ENCODE assay signal across 14 cellular contexts in genomic region chr1:178537445-178538090, GRCh38.
A peak's percentile ranks its signal among the peaks of the same experiment; 100 is the strongest.
DNase-seq lines count a peak whose midpoint lies in the region; ATAC-seq, FAIRE-seq and TF ChIP-seq lines count a peak whose summit lies in the region.
"Had no signal": no experiment of that assay in that cellular context is flagged by ENCODE, and none has a peak within 500 bp of the region (broad histone marks: within the 10 kb centered on the region; RNA-seq: fewer than 3 reads in every experiment).

No MANE protein-coding gene starts in this region.

- H3K27ac ChIP-seq in coronary artery: peak overlapping the region in 1 of 2 donors; percentile 64
- H3K27ac ChIP-seq in mucosa of rectum (ENCODE audit: low read depth in 2 of 2, low read length in 2 of 2): peak overlapping the region; percentile 79 to 89
- peak overlapping the region; percentile 23 for H3K27ac ChIP-seq in subcutaneous abdominal adipose tissue (ENCODE audit: low read depth, low read length)
- H3K27ac ChIP-seq in effector memory CD4-positive, alpha-beta T cell (ENCODE audit: insufficient read depth, low read length, poor library complexity, severe bottlenecking): no peak overlapping the region

- no peaks in the 10 kb centered on the region for H3K27me3 ChIP-seq in mucosa of rectum (ENCODE audit: control insufficient read depth in 2 of 2, insufficient read depth in 2 of 2, low read length in 2 of 2)
- peaks cover 0 to 12% (median 0%) of the 10 kb centered on the region in 5 donors for H3K27me3 ChIP-seq in subcutaneous abdominal adipose tissue (ENCODE audit: control insufficient read depth in 5 of 5, insufficient read depth in 4 of 5, low read length in 5 of 5)
- no peaks in the 10 kb centered on the region for H3K27me3 ChIP-seq in effector memory CD4-positive, alpha-beta T cell (replicated peaks; ENCODE audit: control insufficient read depth, insufficient read depth, low read length, poor library complexity, severe bottlenecking)

- no peak for TF ChIP-seq CTCF in coronary artery (IDR thresholded peaks at IDR 0.05)

- FAIRE-seq in urothelium cell line (lab: Jason Lieb, UNC): no peak

- H3K4me1 ChIP-seq in mucosa of rectum (ENCODE audit: control insufficient read depth in 2 of 2, insufficient read depth in 2 of 2, low read length in 2 of 2) (peaks cover 23 to 31% of the 10 kb centered on the region in 2 donors), subcutaneous abdominal adipose tissue (ENCODE audit: control insufficient read depth in 5 of 5, insufficient read depth in 5 of 5, low read length in 5 of 5) (peaks cover 5 to 36% (median 29%) of the 10 kb centered on the region in 5 donors)
- H3K4me1 ChIP-seq in effector memory CD4-positive, alpha-beta T cell (ENCODE audit: control insufficient read depth, insufficient read depth, low read length, poor library complexity, severe bottlenecking): no peaks in the 10 kb centered on the region

- H3K36me3 ChIP-seq in mucosa of rectum (ENCODE audit: control insufficient read depth in 2 of 2, insufficient read depth in 2 of 2, low read length in 2 of 2) (no peaks in the 10 kb centered on the region), subcutaneous abdominal adipose tissue (ENCODE audit: control insufficient read depth in 5 of 5, insufficient read depth in 5 of 5, low read length in 5 of 5) (no peaks in the 10 kb centered on the region)
- no peaks in the 10 kb centered on the region for H3K36me3 ChIP-seq in effector memory CD4-positive, alpha-beta T cell (ENCODE audit: control insufficient read depth, insufficient read depth, low read length)

- no peak for ATAC-seq in GM18909 (IDR thresholded peaks at IDR 0.05; ENCODE audit: poor library complexity, unreplicated experiment)
- ATAC-seq: naive thymus-derived CD8-positive, alpha-beta T cell had no signal

- H3K9ac ChIP-seq in mucosa of rectum (ENCODE audit: low read depth in 1 of 2, low read length in 2 of 2) (peak overlapping the region; percentile 19 to 26), subcutaneous abdominal adipose tissue (ENCODE audit: low read length in 5 of 5) (peak overlapping the region in 1 of 5 donors; percentile 4)

- H3K9me3 ChIP-seq in mucosa of rectum (ENCODE audit: control insufficient read depth in 2 of 2, low read length in 2 of 2) (no peaks in the 10 kb centered on the region), subcutaneous abdominal adipose tissue (ENCODE audit: control insufficient read depth in 5 of 5, low read length in 5 of 5) (no peaks in the 10 kb centered on the region)
- H3K9me3 ChIP-seq in effector memory CD4-positive, alpha-beta T cell (ENCODE audit: control insufficient read depth, low read length): no peaks in the 10 kb centered on the region

- DNase-seq in activated effector memory CD4-positive, alpha-beta T cell treated with anti-CD3 and anti-CD28 coated beads, Interleukin-2, amount 50 U/mL, for 16 hours: peak; percentile 51
- DNase-seq in activated effector memory CD4-positive, alpha-beta T cell treated with Interleukin-2 at 50 U/mL for 16 hours: no peak
- peak; percentile 73 for DNase-seq in coronary artery (ENCODE audit: low spot score)
- DNase-seq in effector memory CD4-positive, alpha-beta T cell: no peak
- no peak for DNase-seq in urothelium cell line (ENCODE audit: low spot score)
- DNase-seq: activated CD4-positive, alpha-beta T cell treated with anti-CD3 and anti-CD28 coated beads, Interleukin-2, amount 10 ng/mL, durations not matched to agents 7 days and 5 days; Kasumi-1; naive thymus-derived CD8-positive, alpha-beta T cell; NCI-H1694; NCI-H524 treated with DMSO at 0.1 percent for 48 hours; SHP77 had no signal

- H3K4me3 ChIP-seq in coronary artery: no peak overlapping the region
- peak overlapping the region in 1 of 2 donors; percentile 23 for H3K4me3 ChIP-seq in mucosa of rectum (ENCODE audit: low read length in 2 of 2)
- H3K4me3 ChIP-seq in subcutaneous abdominal adipose tissue (ENCODE audit: low read depth in 1 of 5, low read length in 5 of 5): no peak overlapping the region
- no peak overlapping the region for H3K4me3 ChIP-seq in effector memory CD4-positive, alpha-beta T cell (ENCODE audit: insufficient read depth, low read depth, low read length, poor library complexity, severe bottlenecking)

Comparison
In these comparisons a context has a peak if more than half of its experiments do, and no peak if none do; other contexts are left out.
1. DNase-seq: peak in activated effector memory CD4-positive, alpha-beta T cell treated with anti-CD3 and anti-CD28 coated beads, Interleukin-2, amount 50 U/mL, for 16 hours (single experiment) and coronary artery (single experiment); none in activated effector memory CD4-positive, alpha-beta T cell treated with Interleukin-2 at 50 U/mL for 16 hours (single experiment), effector memory CD4-positive, alpha-beta T cell (0 of 3) and urothelium cell line (single experiment).